Comparison of ENCODE assay signal across 6 cellular contexts in genomic region chr2:18309188-18309587, GRCh38.
"Had no signal": no experiment of that assay in that cellular context is flagged by ENCODE, and none has a peak within 500 bp of the region (broad histone marks: within the 10 kb centered on the region; RNA-seq: fewer than 3 reads in every experiment).

No MANE protein-coding gene starts in this region.

- DNase-seq: GM23248, H9, HCEC 1CT, KG1 had no signal

- H3K27ac ChIP-seq: GM23248, HL-60 had no signal

- H3K4me3 ChIP-seq: GM23248, K562 had no signal

- H3K9ac ChIP-seq: GM23248 had no signal
